ENCODE assay signal across 32 cellular contexts in the genomic region with DNA sequence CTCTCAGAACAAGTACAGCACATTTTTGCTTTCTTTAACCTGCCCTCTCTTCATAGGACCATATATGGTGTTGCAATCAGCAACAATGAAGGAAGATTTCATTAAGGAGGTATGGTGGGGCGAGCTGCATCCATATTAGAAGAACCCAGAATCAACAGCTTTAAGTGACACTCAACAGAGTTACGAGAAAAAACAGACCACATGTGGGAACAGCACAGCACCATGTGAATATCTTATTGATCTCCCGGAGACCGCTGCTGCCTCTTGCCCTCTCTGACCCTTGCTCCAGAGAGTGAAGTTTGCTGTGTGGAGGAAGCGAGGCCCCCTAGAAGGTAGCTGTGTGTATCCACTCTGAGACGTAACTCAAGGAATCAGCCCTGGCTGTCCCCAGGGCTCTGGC. TPM values are rescaled to one million over a fixed set of nuclear protein-coding genes. Genes with fewer than 3 reads are reported as not detected.
"Had no signal": no experiment of that assay in that cellular context is flagged by ENCODE, and none has a peak within 500 bp of the region (broad histone marks: within the 10 kb centered on the region; RNA-seq: fewer than 3 reads in every experiment).

No MANE protein-coding gene starts in this region.

- H3K4me1 Mint-ChIP-seq: memory B cell; mesothelial cell of epicardium; naive B cell; stimulated activated memory B cell treated with anti-CD40 and anti-IgM and Interleukin-4, amounts not matched to agents 10 μg/mL and 1 μg/mL and 100 μg/mL, for 72 hours had no signal

- H3K27ac ChIP-seq: gastrocnemius medialis, heart left ventricle, hepatocyte, prostate gland, right atrium auricular region, sigmoid colon, testis, tibial nerve, upper lobe of right lung, uterus had no signal

- H3K36me3 ChIP-seq: uterus had no signal

- H3K27ac Mint-ChIP-seq: effector memory CD8-positive, alpha-beta T cell; memory B cell; mesothelial cell of epicardium; naive B cell; natural killer cell treated with Interleukin-12 subunit alpha and Interleukin-12 subunit beta and Interleukin-15 and Interleukin-18, amount 100 ng/mL, for 72 hours; stimulated activated memory B cell treated with anti-CD40 and anti-IgM and Interleukin-4, amounts not matched to agents 10 μg/mL and 1 μg/mL and 100 μg/mL, for 72 hours had no signal

- H3K4me2 ChIP-seq: hepatocyte had no signal

- H3K27me3 ChIP-seq: gastrocnemius medialis, heart left ventricle, hepatocyte, right atrium auricular region, sigmoid colon, testis, tibial nerve, upper lobe of right lung, uterus had no signal

- ATAC-seq: effector memory CD8-positive, alpha-beta T cell; esophagus mucosa; gastrocnemius medialis; heart left ventricle; left lobe of liver; mucosa of descending colon; natural killer cell treated with Interleukin-12 subunit alpha and Interleukin-12 subunit beta and Interleukin-15 and Interleukin-18, amount 100 ng/mL, for 72 hours; stimulated activated memory B cell treated with anti-CD40 and anti-IgM and Interleukin-4, amounts not matched to agents 10 μg/mL and 1 μg/mL and 100 μg/mL, for 72 hours; stimulated activated naive CD8-positive, alpha-beta T cell treated with anti-CD3 and anti-CD28 coated beads, Interleukin-15, Interleukin-2, amounts not matched to agents 100 U/mL and 50 U/mL, for 24 hours; upper lobe of right lung had no signal

- H3K36me3 Mint-ChIP-seq: naive B cell had no signal

- H3K27me3 Mint-ChIP-seq: effector memory CD8-positive, alpha-beta T cell; memory B cell; naive B cell; natural killer cell treated with Interleukin-12 subunit alpha and Interleukin-12 subunit beta and Interleukin-15 and Interleukin-18, amount 100 ng/mL, for 72 hours; stimulated activated memory B cell treated with anti-CD40 and anti-IgM and Interleukin-4, amounts not matched to agents 10 μg/mL and 1 μg/mL and 100 μg/mL, for 72 hours had no signal

- DNase-seq: cortex of kidney; effector memory CD8-positive, alpha-beta T cell; foreskin fibroblast; gastrocnemius medialis; heart left ventricle; kidney; mucosa of descending colon; naive B cell; nucleus accumbens; sigmoid colon; stimulated activated CD4-positive, alpha-beta T cell treated with anti-CD3 and anti-CD28 coated beads, Interleukin-2, amount 100 ng/mL, for 24 hours; stimulated activated CD4-positive, alpha-beta T cell treated with anti-CD3 and anti-CD28 coated beads, Interleukin-4, amount 100 ng/mL, for 24 hours; stimulated activated naive CD8-positive, alpha-beta T cell treated with anti-CD3 and anti-CD28 coated beads, Interleukin-15, Interleukin-2, amounts not matched to agents 100 U/mL and 50 U/mL, for 24 hours; substantia nigra; testis; upper lobe of right lung; uterus had no signal

- H3K4me3 ChIP-seq: gastrocnemius medialis, heart left ventricle, hepatocyte, lung, mucosa of descending colon, prostate gland, right atrium auricular region, sigmoid colon, testis, tibial nerve, upper lobe of right lung, uterus had no signal

- H3K9me3 Mint-ChIP-seq: effector memory CD8-positive, alpha-beta T cell; memory B cell; mesothelial cell of epicardium; naive B cell; natural killer cell treated with Interleukin-12 subunit alpha and Interleukin-12 subunit beta and Interleukin-15 and Interleukin-18, amount 100 ng/mL, for 72 hours; stimulated activated memory B cell treated with anti-CD40 and anti-IgM and Interleukin-4, amounts not matched to agents 10 μg/mL and 1 μg/mL and 100 μg/mL, for 72 hours had no signal

- H3K9me3 ChIP-seq: gastrocnemius medialis, heart left ventricle, mucosa of descending colon, prostate gland, right atrium auricular region, sigmoid colon, testis, tibial nerve, upper lobe of right lung, uterus had no signal

- H3K4me3 Mint-ChIP-seq: effector memory CD8-positive, alpha-beta T cell; memory B cell; mesothelial cell of epicardium; naive B cell; natural killer cell treated with Interleukin-12 subunit alpha and Interleukin-12 subunit beta and Interleukin-15 and Interleukin-18, amount 100 ng/mL, for 72 hours; stimulated activated memory B cell treated with anti-CD40 and anti-IgM and Interleukin-4, amounts not matched to agents 10 μg/mL and 1 μg/mL and 100 μg/mL, for 72 hours had no signal

- H3K4me1 ChIP-seq: gastrocnemius medialis, prostate gland, testis, upper lobe of right lung, uterus had no signal

RNA-seq across cellular contexts. Expression of a gene that starts 12.9 kb away (rescaled TPM):
- total RNA-seq: natural killer cell treated with Interleukin-12 subunit alpha and Interleukin-12 subunit beta and Interleukin-15 and Interleukin-18, amount 100 ng/mL, for 72 hours had no signal

RNA-seq across cellular contexts. Expression of a gene that starts 43.4 kb away (rescaled TPM):
- total RNA-seq: dermis microvascular lymphatic vessel endothelial cell; esophagus mucosa; gastrocnemius medialis; heart left ventricle; hepatocyte; kidney; left lobe of liver; liver; lung; mesothelial cell of epicardium; mucosa of descending colon; natural killer cell treated with Interleukin-12 subunit alpha and Interleukin-12 subunit beta and Interleukin-15 and Interleukin-18, amount 100 ng/mL, for 72 hours; osteocyte; prostate gland; right atrium auricular region; sigmoid colon; skeletal muscle tissue; testis; tibial nerve; upper lobe of right lung; uterus had no signal
